In the genomic region with DNA sequence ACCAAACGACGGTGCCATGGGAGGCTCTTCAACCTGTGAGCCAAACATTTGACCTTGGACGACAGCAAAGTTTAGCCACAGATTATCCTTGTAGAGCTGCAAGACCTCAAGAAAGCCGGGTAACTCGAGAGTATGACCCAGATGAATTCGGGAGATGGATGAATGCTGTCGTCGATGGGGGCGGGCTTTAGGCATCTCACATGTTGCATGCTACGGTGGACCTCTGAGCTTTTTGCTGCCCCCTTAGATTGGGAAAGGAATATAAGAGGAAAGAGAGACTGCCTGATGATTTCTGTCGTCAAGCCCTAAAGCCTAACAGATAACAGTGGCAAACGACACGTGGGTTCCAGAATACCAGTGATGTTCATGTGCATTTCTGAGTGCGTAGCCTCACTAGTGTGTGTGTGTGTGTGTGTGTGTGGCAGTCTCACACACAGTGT, we compare ENCODE assay signal across 9 cellular contexts. TPM values are rescaled to one million over a fixed set of nuclear protein-coding genes. Genes with fewer than 3 reads are reported as not detected.
DNase-seq lines count a peak whose midpoint lies in the region; ATAC-seq, FAIRE-seq and TF ChIP-seq lines count a peak whose summit lies in the region.
"Had no signal": no experiment of that assay in that cellular context is flagged by ENCODE, and none has a peak within 500 bp of the region (broad histone marks: within the 10 kb centered on the region; RNA-seq: fewer than 3 reads in every experiment).

No MANE protein-coding gene starts in this region.

- intact Hi-C loops in Panc1 (cut with micrococcal nuclease; ENCODE audit: unreplicated experiment): no loop called here

- H3K4me1 ChIP-seq in Panc1 (ENCODE audit: control insufficient read depth, insufficient read depth, low read length) (peaks cover 22% of the 10 kb centered on the region), H1 (replicated peaks in 1 of 4; ENCODE audit: control insufficient read depth in 3 of 4, insufficient read depth in 4 of 4, low read length in 3 of 4) (peaks cover 0 to 4% (median 0%) of the 10 kb centered on the region in 4 experiments; a peak in 3 of 7 replicates), neutrophil (ENCODE audit: control insufficient read depth in 1 of 2, insufficient read depth in 1 of 2, low read depth in 1 of 2, low read length in 1 of 2) (peaks cover 14 to 15% of the 10 kb centered on the region in 2 experiments)

- no peak for TF ChIP-seq RAD21 in H1 (IDR thresholded peaks at IDR 0.05 in 1 of 2, conservative IDR thresholded peaks at IDR 0.05 in 1 of 2; ENCODE audit: low read depth in 2 of 2, low read length in 2 of 2)

- H3K79me1 ChIP-seq in H1 (ENCODE audit: low read depth, low read length): no peaks in the 10 kb centered on the region

- H4K5ac ChIP-seq in H1 (ENCODE audit: insufficient read length, low read depth, low read length): no peak overlapping the region

- CTCF ChIA-PET in Panc1 (lab: Charles Lee): no interaction called here
- CTCF ChIA-PET in H1 (lab: Charles Lee; ENCODE audit: partially characterized antibody): interaction anchor here (0.7 to 14.7 kb wide), 11 partner anchors 9 to 176 kb away, joined by 3 to 142 read pairs (median 4); no protein-coding TSS in a partner anchor

- POLR2A ChIA-PET in Panc1 (lab: Charles Lee) (no interaction called here), H1 (lab: Charles Lee; ENCODE audit: partially characterized antibody) (interaction anchor here (0.6 to 1.5 kb wide), 5 partner anchors 10 to 102 kb away, joined by 3 to 7 read pairs (median 3); no protein-coding TSS in a partner anchor)

- no peak overlapping the region for H2BK120ac ChIP-seq in H1 (replicated peaks; ENCODE audit: low read depth, low read length)

- DNase-seq in activated T-cell treated with anti-CD3 and anti-CD28 coated beads for 24 hours (ENCODE audit: low read depth) (peak; percentile 16), Panc1 (ENCODE audit: low read depth, low spot score) (no peak), H1 (ENCODE audit: low read depth in 1 of 2, low spot score in 2 of 2) (no peak), NCI-H187 treated with DMSO at 0.1 percent for 48 hours (lab: John Stamatoyannopoulos, UW) (no peak)
- no peak for DNase-seq in activated T-cell treated with anti-CD3 and anti-CD28 coated beads, Interleukin-2, amount 50 U/mL, for 48 hours

- H3K9ac ChIP-seq in H1 (replicated peaks in 1 of 4; ENCODE audit: extremely low read depth in 1 of 4, low read depth in 3 of 4, low read length in 3 of 4): no peak overlapping the region

- 21% methylated on average over 14 of the region's 14 CpGs; no CpG with 5 or more reads in 1 of the 2 experiments for WGBS in H1 (ENCODE audit: extremely low coverage in 1 of 2, insufficient coverage in 1 of 2, insufficient read length in 1 of 2, insufficient replicate concordance in 2 of 2, low coverage in 1 of 2, low lambda C conversion rate in 2 of 2, missing lambda C conversion rate in 1 of 2), 2 experiments

- no peak overlapping the region; the same call in 1 of the 2 replicates for H2BK5ac ChIP-seq in H1 (ENCODE audit: low read depth, low read length)

- no peak overlapping the region; the same call in 1 of the 2 replicates for H2BK15ac ChIP-seq in H1 (ENCODE audit: low read length)

- 0 out of 2 replicates have a peak overlapping the region, but pooled peaks have one; percentile 24 for H3K18ac ChIP-seq in H1 (ENCODE audit: extremely low read depth, low read length)

- H3K4me3 ChIP-seq in Panc1 (ENCODE audit: low read depth in 2 of 2, low read length in 2 of 2): peak overlapping the region; percentile 76 to 89
- peak overlapping the region; percentile 56 to 92 (median 64); a peak in 6 of 8 replicates for H3K4me3 ChIP-seq in H1 (ENCODE audit: extremely low read depth in 1 of 4, insufficient read depth in 2 of 4, low read depth in 3 of 4, low read length in 4 of 4)
- peak overlapping the region; percentile 35 to 56 for H3K4me3 ChIP-seq in neutrophil (ENCODE audit: low read depth in 1 of 2, low read length in 1 of 2)

- peak overlapping the region; percentile 82 to 92 for H3K4me2 ChIP-seq in H1 (ENCODE audit: insufficient read depth in 1 of 2, low read depth in 2 of 2, low read length in 2 of 2)

- no peaks in the 10 kb centered on the region for H3K79me2 ChIP-seq in H1 (ENCODE audit: control insufficient read depth in 1 of 2, insufficient read depth in 2 of 2, low read length in 2 of 2)

- no peak overlapping the region for H3K23ac ChIP-seq in H1 (ENCODE audit: insufficient read length)

- FAIRE-seq in H1 (lab: Jason Lieb, UNC): no peak

- in situ Hi-C loops in Panc1 (cut with HindIII; ENCODE audit: low pct_unique_long_range_greater_than_20kb, low sequenced_read_pairs): no loop called here

- peak overlapping the region; percentile 94 for H2AFZ ChIP-seq in H1 (ENCODE audit: low read length)

- H3K27me3 ChIP-seq in Panc1 (ENCODE audit: control insufficient read depth, insufficient read depth, low read length) (no peaks in the 10 kb centered on the region), H1 (replicated peaks in 1 of 4; ENCODE audit: control insufficient read depth in 3 of 4, extremely low read depth in 1 of 4, insufficient read depth in 3 of 4, low read length in 3 of 4) (peaks cover 4 to 27% (median 20%) of the 10 kb centered on the region in 4 experiments), neutrophil (peaks cover 56% of the 10 kb centered on the region)
- H3K27me3 ChIP-seq: adrenal gland had no signal

- H2BK20ac ChIP-seq in H1 (ENCODE audit: low read length): no peak overlapping the region

- H4K8ac ChIP-seq in H1 (ENCODE audit: extremely low read depth, insufficient read depth, low read length): no peak overlapping the region; the same call in 1 of the 2 replicates

- TF ChIP-seq EP300 in H1 (IDR thresholded peaks at IDR 0.05; ENCODE audit: borderline replicate concordance in 1 of 2, low read depth in 2 of 2, low read length in 2 of 2): no peak

- peaks cover 11% of the 10 kb centered on the region; the same call in 1 of the 2 replicates for H3K23me2 ChIP-seq in H1 (ENCODE audit: low read depth, low read length)

- no peak overlapping the region for H3K56ac ChIP-seq in H1 (replicated peaks; ENCODE audit: insufficient read length, low read depth, low read length)

- no peaks in the 10 kb centered on the region for H3K9me3 ChIP-seq in Panc1 (ENCODE audit: control insufficient read depth, insufficient read depth, low read depth, low read length)
- no peaks in the 10 kb centered on the region for H3K9me3 ChIP-seq in H1 (ENCODE audit: insufficient read depth in 2 of 2, low read depth in 1 of 2, low read length in 1 of 2)
- H3K9me3 ChIP-seq in neutrophil: no peaks in the 10 kb centered on the region
- H3K9me3 ChIP-seq: adrenal gland had no signal

- peaks cover 0 to 3% of the 10 kb centered on the region in 2 experiments for H4K20me1 ChIP-seq in H1 (replicated peaks in 1 of 2; ENCODE audit: control insufficient read depth in 1 of 2, insufficient read depth in 2 of 2, low read length in 2 of 2)

- no peak overlapping the region for H3K14ac ChIP-seq in H1 (ENCODE audit: insufficient read length)

- H3K36me3 ChIP-seq in Panc1 (ENCODE audit: control insufficient read depth, insufficient read depth, low read length): no peaks in the 10 kb centered on the region
- H3K36me3 ChIP-seq in H1 (ENCODE audit: control insufficient read depth in 2 of 4, insufficient read depth in 4 of 4, low read length in 3 of 4): no peaks in the 10 kb centered on the region
- H3K36me3 ChIP-seq in neutrophil: no peaks in the 10 kb centered on the region
- H3K36me3 ChIP-seq: adrenal gland had no signal

- H3K4ac ChIP-seq in H1 (replicated peaks; ENCODE audit: insufficient read length, low read depth, low read length): no peak overlapping the region

- TF ChIP-seq POLR2A in H1 (IDR thresholded peaks at IDR 0.05; ENCODE audit: control extremely low read depth in 1 of 2, low read depth in 2 of 2, low read length in 2 of 2): no peak

- H4K91ac ChIP-seq in H1 (replicated peaks; ENCODE audit: insufficient read length, low read length): peak overlapping the region; percentile 52

- peak overlapping the region; percentile 68; the same call in 1 of the 2 replicates for H2BK12ac ChIP-seq in H1 (ENCODE audit: low read depth, low read length)

- H3K27ac ChIP-seq in Panc1 (ENCODE audit: low read length): peak overlapping the region; percentile 77
- H3K27ac ChIP-seq in H1 (ENCODE audit: low read depth, low read length): no peak overlapping the region
- H3K27ac ChIP-seq in neutrophil: no peak overlapping the region

- no peak overlapping the region for H2AK5ac ChIP-seq in H1 (ENCODE audit: low read depth, low read length)

- ATAC-seq in Panc1: peak; percentile 22
- ATAC-seq in GM21825 (IDR thresholded peaks at IDR 0.05; ENCODE audit: unreplicated experiment): no peak
- no peak for ATAC-seq in GM18909 (IDR thresholded peaks at IDR 0.05; ENCODE audit: poor library complexity, unreplicated experiment)

- no TSS peak for BruUV-seq in Panc1 (replicated peaks; lab: Mats Ljungman, UMichigan)

- TF ChIP-seq CTCF in Panc1 (IDR thresholded peaks at IDR 0.05): no peak
- peak in 1 of 3 experiments; percentile 10; a peak in 1 of 4 replicates for TF ChIP-seq CTCF in H1 (IDR thresholded peaks at IDR 0.05; ENCODE audit: control extremely low read depth in 1 of 3, insufficient read depth in 1 of 3, low read depth in 1 of 3, low read length in 3 of 3)
- no peak for TF ChIP-seq CTCF in neutrophil (IDR thresholded peaks at IDR 0.05)

TF ChIP-seq in H1, 55 proteins besides CTCF, POLR2A, EP300 and RAD21 (continues in another document):
- TF ChIP-seq, protein P1, sequence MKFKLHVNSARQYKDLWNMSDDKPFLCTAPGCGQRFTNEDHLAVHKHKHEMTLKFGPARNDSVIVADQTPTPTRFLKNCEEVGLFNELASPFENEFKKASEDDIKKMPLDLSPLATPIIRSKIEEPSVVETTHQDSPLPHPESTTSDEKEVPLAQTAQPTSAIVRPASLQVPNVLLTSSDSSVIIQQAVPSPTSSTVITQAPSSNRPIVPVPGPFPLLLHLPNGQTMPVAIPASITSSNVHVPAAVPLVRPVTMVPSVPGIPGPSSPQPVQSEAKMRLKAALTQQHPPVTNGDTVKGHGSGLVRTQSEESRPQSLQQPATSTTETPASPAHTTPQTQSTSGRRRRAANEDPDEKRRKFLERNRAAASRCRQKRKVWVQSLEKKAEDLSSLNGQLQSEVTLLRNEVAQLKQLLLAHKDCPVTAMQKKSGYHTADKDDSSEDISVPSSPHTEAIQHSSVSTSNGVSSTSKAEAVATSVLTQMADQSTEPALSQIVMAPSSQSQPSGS (IDR thresholded peaks at IDR 0.05; ENCODE audit: low read length): no peak

RNA-seq across cellular contexts. Expression of a gene that starts 0.7 kb away (rescaled TPM):
- total RNA-seq in Panc1 (2021; ENCODE audit: unreplicated experiment): 69.3 TPM
- 36.3 TPM for polyA plus RNA-seq in Panc1 (2012; ENCODE audit: insufficient read length)
- 14.1 TPM in 2 replicates for total RNA-seq in H1 (2021; fragmentation: NEBNext Ultra II Directional; extraction: Animal tissue kit (Norgen Biotek cat#: 25700))
- 2.9 and 4.0 TPM in 2 replicates for polyA plus RNA-seq in H1 (2011; rRNA removed)
- 4.5 TPM for polyA plus RNA-seq in H1 (2011; cell fraction: cytosol; rRNA removed)
- polyA plus RNA-seq in H1 (2011; cell fraction: nucleus; rRNA removed): 4.8 TPM
- 3.8 to 5.4 TPM (median 4.8 TPM) in 4 replicates for polyA plus RNA-seq in H1 (2012, experiment 1 of 2)
- 0.47 TPM for polyA plus RNA-seq in H1 (2012, experiment 2 of 2)
- 11.5 TPM for polyA plus RNA-seq in H1 (2013, experiment 1 of 2)
- 12.3 TPM for polyA plus RNA-seq in H1 (2013, experiment 2 of 2)
- 30.8 and 32.9 TPM in 2 replicates for polyA minus RNA-seq in H1 (2011; rRNA and poly(A)+ RNA removed)
- polyA minus RNA-seq in H1 (2011; cell fraction: cytosol; rRNA and poly(A)+ RNA removed): 15.3 TPM
- 23.7 TPM for polyA minus RNA-seq in H1 (2011; cell fraction: nucleus; rRNA and poly(A)+ RNA removed)
